ENCODE assay signal across 9 cellular contexts in the genomic region with DNA sequence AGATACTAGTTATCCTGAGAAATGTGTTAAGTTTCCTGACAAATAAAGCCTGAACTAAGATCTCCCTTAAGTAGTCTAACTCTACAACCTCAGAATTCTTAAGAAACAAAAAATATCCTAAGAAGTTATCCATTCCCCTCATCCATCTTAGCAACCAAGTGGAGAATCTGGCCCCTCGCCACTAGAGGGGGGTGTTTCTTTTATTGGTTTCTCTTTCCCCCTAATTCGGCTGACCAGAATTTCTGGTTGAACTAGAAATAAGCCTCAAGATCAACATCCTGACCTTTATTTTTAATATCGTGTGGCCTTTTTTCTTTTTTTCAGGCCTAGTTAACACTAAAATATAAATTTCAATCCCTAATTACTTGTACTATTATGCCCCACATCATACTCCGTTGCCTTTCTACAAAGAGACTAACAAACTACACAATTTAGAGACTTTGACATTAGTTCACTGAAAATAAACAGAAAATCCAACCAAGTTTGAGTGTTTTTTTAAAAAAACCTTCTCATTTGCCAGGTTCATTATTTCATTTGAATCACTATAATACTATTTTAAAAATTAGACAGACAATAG. TPM values are rescaled to one million over a fixed set of nuclear protein-coding genes. Genes with fewer than 3 reads are reported as not detected.
DNase-seq lines count a peak whose midpoint lies in the region; ATAC-seq and TF ChIP-seq lines count a peak whose summit lies in the region.
"Had no signal": no experiment of that assay in that cellular context is flagged by ENCODE, and none has a peak within 500 bp of the region (broad histone marks: within the 10 kb centered on the region; RNA-seq: fewer than 3 reads in every experiment).

No MANE protein-coding gene starts in this region.

- H3K9me3 ChIP-seq in CD4-positive, CD25-positive, alpha-beta regulatory T cell (ENCODE audit: control insufficient read depth in 2 of 2, low read length in 2 of 2), result no peaks in the 10 kb centered on the region
- H3K9me3 ChIP-seq in Loucy (ENCODE audit: insufficient read depth, low read depth, low read length) (no peaks in the 10 kb centered on the region), SK-N-SH (no peaks in the 10 kb centered on the region)

- H2AFZ ChIP-seq in Loucy (ENCODE audit: low read length) (no peak overlapping the region), SK-N-SH (ENCODE audit: low read depth) (0 out of 2 replicates have a peak overlapping the region, but pooled peaks have one; percentile 17)

- no peaks in the 10 kb centered on the region for H3K27me3 Mint-ChIP-seq in CD4-positive, CD25-positive, alpha-beta regulatory T cell
- H3K27me3 Mint-ChIP-seq: IgD-negative memory B cell had no signal

- H3F3A ChIP-seq in Loucy (ENCODE audit: low read depth), result no peaks in the 10 kb centered on the region; the same call in 1 of the 2 replicates
- peaks cover 6% of the 10 kb centered on the region for H3F3A ChIP-seq in SK-N-SH (replicated peaks; ENCODE audit: insufficient read depth)

- H3K4me3 Mint-ChIP-seq in CD4-positive, CD25-positive, alpha-beta regulatory T cell, result peak overlapping the region in 1 of 4 donors; percentile 1
- H3K4me3 Mint-ChIP-seq: IgD-negative memory B cell had no signal

- WGBS in SK-N-SH (ENCODE audit: low lambda C conversion rate), result 49% methylated on average over 4 of the region's 4 CpGs

- TF ChIP-seq EP300 in SK-N-SH (IDR thresholded peaks at IDR 0.05; ENCODE audit: borderline replicate concordance in 1 of 2, low read depth in 1 of 2, low read length in 1 of 2), result no peak

- peak; percentile 58 for TF ChIP-seq RAD21 in SK-N-SH (IDR thresholded peaks at IDR 0.05; ENCODE audit: low read length)

- no peaks in the 10 kb centered on the region for H3K79me2 ChIP-seq in Loucy (ENCODE audit: insufficient read depth, low read length)
- H3K79me2 ChIP-seq in SK-N-SH (ENCODE audit: insufficient read depth), result 0 out of 2 replicates have a peak, but pooled peaks cover 5% of the 10 kb centered on the region

- peak in 1 of 2 donors; percentile 72 for ATAC-seq in CD4-positive, CD25-positive, alpha-beta regulatory T cell (ENCODE audit: low read depth in 2 of 2)
- ATAC-seq in GM19395 (IDR thresholded peaks at IDR 0.05; ENCODE audit: unreplicated experiment), result peak; percentile 64
- ATAC-seq in GM21619 (IDR thresholded peaks at IDR 0.05; ENCODE audit: unreplicated experiment), result no peak

- peak; percentile 87 for TF ChIP-seq CTCF in Loucy (conservative IDR thresholded peaks at IDR 0.05; ENCODE audit: low read length)
- TF ChIP-seq CTCF in SK-N-SH (IDR thresholded peaks at IDR 0.05), result peak; percentile 89
- peak; percentile 82 for TF ChIP-seq CTCF in astrocyte of the cerebellum (IDR thresholded peaks at IDR 0.05; ENCODE audit: low read depth, low read length, missing control alignments)

- DNase-seq in CD4-positive, CD25-positive, alpha-beta regulatory T cell, result peak; percentile 50 to 75 (median 75)
- DNase-seq in SK-N-SH (peak; percentile 49), astrocyte of the cerebellum (ENCODE audit: low read depth) (peak; percentile 56), iPS-NIHi11 (ENCODE audit: low spot score) (peak; percentile 72)
- DNase-seq in stimulated activated CD4-positive, alpha-beta T cell treated with anti-CD3 and anti-CD28 coated beads, Interleukin-15, amount 100 ng/mL, for 24 hours, result peak; percentile 68

- no peaks in the 10 kb centered on the region for H3K9me3 Mint-ChIP-seq in CD4-positive, CD25-positive, alpha-beta regulatory T cell
- H3K9me3 Mint-ChIP-seq: IgD-negative memory B cell had no signal

- peak overlapping the region; percentile 22 for H3K4me2 ChIP-seq in Loucy (ENCODE audit: low read depth, low read length, poor library complexity, severe bottlenecking)
- no peak overlapping the region for H3K4me2 ChIP-seq in SK-N-SH

- no peak overlapping the region for H3K27ac ChIP-seq in CD4-positive, CD25-positive, alpha-beta regulatory T cell (ENCODE audit: insufficient read depth, low read length, poor library complexity, severe bottlenecking)
- no peak overlapping the region for H3K27ac ChIP-seq in SK-N-SH (ENCODE audit: low read depth in 2 of 2, low read length in 1 of 2)

- H4K20me1 ChIP-seq in Loucy (ENCODE audit: insufficient read depth, low read length, poor library complexity, severe bottlenecking) (peaks cover 5% of the 10 kb centered on the region), SK-N-SH (ENCODE audit: insufficient read depth) (no peaks in the 10 kb centered on the region)

- H3K9me2 ChIP-seq in Loucy (replicated peaks; ENCODE audit: low read depth, low read length) (no peaks in the 10 kb centered on the region), SK-N-SH (no peaks in the 10 kb centered on the region; the same call in 1 of the 2 replicates)

- peaks cover 5% of the 10 kb centered on the region for H3K4me1 ChIP-seq in CD4-positive, CD25-positive, alpha-beta regulatory T cell (ENCODE audit: control insufficient read depth, insufficient read depth, low read length, poor library complexity, severe bottlenecking)
- H3K4me1 ChIP-seq in Loucy (ENCODE audit: insufficient read depth, low read length, poor library complexity, severe bottlenecking) (peaks cover 44% of the 10 kb centered on the region), SK-N-SH (ENCODE audit: control insufficient read depth in 1 of 2, insufficient read depth in 2 of 2, low read depth in 1 of 2, low read length in 1 of 2) (peaks cover 0 to 5% of the 10 kb centered on the region in 2 experiments; a peak in 1 of 4 replicates)

- POLR2A ChIA-PET in SK-N-SH (lab: Yijun Ruan, JAX), result no interaction called here

- in situ Hi-C loops in astrocyte of the cerebellum (cut with HindIII; ENCODE audit: low sequenced_read_pairs), result no loop called here

- peaks cover 2% of the 10 kb centered on the region for H3K27me3 ChIP-seq in CD4-positive, CD25-positive, alpha-beta regulatory T cell (ENCODE audit: control insufficient read depth, insufficient read depth, low read length)
- H3K27me3 ChIP-seq in Loucy (ENCODE audit: insufficient read depth, low read length, poor library complexity, severe bottlenecking) (no peaks in the 10 kb centered on the region), SK-N-SH (ENCODE audit: insufficient read depth) (no peaks in the 10 kb centered on the region)

- no peak overlapping the region for H3K9ac ChIP-seq in Loucy (ENCODE audit: low read depth, low read length, poor library complexity, severe bottlenecking)
- no peak overlapping the region for H3K9ac ChIP-seq in SK-N-SH

- H3K4me3 ChIP-seq in CD4-positive, CD25-positive, alpha-beta regulatory T cell (ENCODE audit: low read depth, low read length), result no peak overlapping the region
- H3K4me3 ChIP-seq in Loucy (ENCODE audit: low read length, poor library complexity, severe bottlenecking), result no peak overlapping the region
- H3K4me3 ChIP-seq in SK-N-SH (ENCODE audit: low read depth in 2 of 2, low read length in 1 of 2), result peak overlapping the region in 1 of 2 experiments; percentile 25; a peak in 1 of 4 replicates
- no peak overlapping the region for H3K4me3 ChIP-seq in astrocyte of the cerebellum (ENCODE audit: low read depth, low read length)

- no peaks in the 10 kb centered on the region for H3K36me3 ChIP-seq in CD4-positive, CD25-positive, alpha-beta regulatory T cell (ENCODE audit: control insufficient read depth, insufficient read depth, low read length)
- H3K36me3 ChIP-seq in Loucy (ENCODE audit: insufficient read depth, low read length), result no peaks in the 10 kb centered on the region
- peaks cover 6 to 8% of the 10 kb centered on the region in 2 experiments for H3K36me3 ChIP-seq in SK-N-SH (replicated peaks in 1 of 2; ENCODE audit: control insufficient read depth in 1 of 2, insufficient read depth in 2 of 2, low read length in 1 of 2)

- H3K4me1 Mint-ChIP-seq in CD4-positive, CD25-positive, alpha-beta regulatory T cell, result peaks cover 5 to 15% (median 12%) of the 10 kb centered on the region in 4 donors

- CTCF ChIA-PET in SK-N-SH (lab: Yijun Ruan, JAX), result no interaction called here

- H3K27ac Mint-ChIP-seq in CD4-positive, CD25-positive, alpha-beta regulatory T cell, result peak overlapping the region in 1 of 3 donors; percentile 31

- H3K36me3 Mint-ChIP-seq in CD4-positive, CD25-positive, alpha-beta regulatory T cell, result no peaks in the 10 kb centered on the region

TF ChIP-seq in SK-N-SH, 30 proteins besides CTCF, POLR2A, EP300 and RAD21:
- TF ChIP-seq FOXJ3 (CRISPR knock-in tag; IDR thresholded peaks at IDR 0.05) (no peak), GABPA (IDR thresholded peaks at IDR 0.05; ENCODE audit: low read depth) (no peak), SMC3 (IDR thresholded peaks at IDR 0.05; ENCODE audit: low read depth, low read length) (peak; percentile 42)

RNA-seq across cellular contexts. Expression of gene NR4A3, which starts 14.3 kb away (rescaled TPM):
- 84.1 TPM for total RNA-seq in CD4-positive, CD25-positive, alpha-beta regulatory T cell
- polyA plus RNA-seq in CD4-positive, CD25-positive, alpha-beta regulatory T cell, result under 1 TPM; 0.21 to 0.43 (median 0.33) TPM
- polyA plus RNA-seq in SK-N-SH (2012; rRNA removed), result 1.3 and 2.1 TPM in 2 replicates
- polyA plus RNA-seq in SK-N-SH (2012; cell fraction: cytosol; rRNA removed), result 0.67 and 1.8 TPM in 2 replicates
- polyA plus RNA-seq in SK-N-SH (2012; cell fraction: nucleus; rRNA removed), result 4.7 and 10.7 TPM in 2 replicates
